Comparison of ENCODE assay signal across 8 cellular contexts in genomic region chr15:83436513-83437158, GRCh38. TPM values are rescaled to one million over a fixed set of nuclear protein-coding genes. Genes with fewer than 3 reads are reported as not detected.
A peak's percentile ranks its signal among the peaks of the same experiment; 100 is the strongest.
DNase-seq lines count a peak whose midpoint lies in the region; ATAC-seq, FAIRE-seq and TF ChIP-seq lines count a peak whose summit lies in the region.

No MANE protein-coding gene starts in this region.

- H3K27ac Mint-ChIP-seq in activated T-helper 1 cell treated with anti-CD3 and anti-CD28 coated beads, Interleukin-12 subunit alpha, Interleukin-12 subunit beta, Interleukin-2, Interleukin-4 antibody, amounts not matched to agents 30 ng/mL and 10 ng/mL and 1 ng/mL, durations not matched to agents 14 hours and 24 hours and 36 hours: no peak overlapping the region

- H3K9ac ChIP-seq in kidney (ENCODE audit: low read length in 2 of 2): no peak overlapping the region

- no peaks in the 10 kb centered on the region for H3K9me3 ChIP-seq in kidney (ENCODE audit: control insufficient read depth in 1 of 2, low read length in 2 of 2)

- TF ChIP-seq CTCF in WI38 (IDR thresholded peaks at IDR 0.05; ENCODE audit: low read depth, low read length): peak; percentile 15; the same call in 1 of the 2 replicates
- TF ChIP-seq CTCF in kidney (IDR thresholded peaks at IDR 0.05; ENCODE audit: borderline replicate concordance, extremely low read depth, insufficient read depth): peak; percentile 6

- H3K4me3 ChIP-seq in WI38 (ENCODE audit: low read depth, low read length) (no peak overlapping the region), kidney (ENCODE audit: low read length in 2 of 2) (no peak overlapping the region)

- H3K36me3 ChIP-seq in kidney (ENCODE audit: control insufficient read depth in 1 of 2, insufficient read depth in 2 of 2, low read length in 2 of 2): no peaks in the 10 kb centered on the region

- no peaks in the 10 kb centered on the region for H3K36me3 Mint-ChIP-seq in activated T-helper 1 cell treated with anti-CD3 and anti-CD28 coated beads, Interleukin-12 subunit alpha, Interleukin-12 subunit beta, Interleukin-2, Interleukin-4 antibody, amounts not matched to agents 30 ng/mL and 10 ng/mL and 1 ng/mL, durations not matched to agents 14 hours and 24 hours and 36 hours (ENCODE audit: low read depth)

- no peak for FAIRE-seq in HTR-8/SVneo (lab: Jason Lieb, UNC)
- FAIRE-seq in kidney (lab: Jason Lieb, UNC): no peak

- no peak overlapping the region for H3K4me3 Mint-ChIP-seq in activated T-helper 1 cell treated with anti-CD3 and anti-CD28 coated beads, Interleukin-12 subunit alpha, Interleukin-12 subunit beta, Interleukin-2, Interleukin-4 antibody, amounts not matched to agents 30 ng/mL and 10 ng/mL and 1 ng/mL, durations not matched to agents 14 hours and 24 hours and 36 hours

- DNase-seq in COLO829 (ENCODE audit: low spot score) (peak; percentile 14), HTR-8/SVneo (ENCODE audit: insufficient read length, low spot score) (peak; percentile 57), kidney (no peak), GM19240 (ENCODE audit: insufficient read length, low spot score) (no peak)
- DNase-seq in activated T-helper 1 cell treated with anti-CD3 and anti-CD28 coated beads, Interleukin-12 subunit alpha, Interleukin-12 subunit beta, Interleukin-2, Interleukin-4 antibody, amounts not matched to agents 30 ng/mL and 10 ng/mL and 1 ng/mL, durations not matched to agents 14 hours and 24 hours and 36 hours (ENCODE audit: low spot score): no peak
- no peak for DNase-seq in NK-92 treated with Interleukin-12 subunit alpha and Interleukin-12 subunit beta, amount 100 ng/mL, for 24 hours (lab: John Stamatoyannopoulos, UW)

- H3K27me3 Mint-ChIP-seq in activated T-helper 1 cell treated with anti-CD3 and anti-CD28 coated beads, Interleukin-12 subunit alpha, Interleukin-12 subunit beta, Interleukin-2, Interleukin-4 antibody, amounts not matched to agents 30 ng/mL and 10 ng/mL and 1 ng/mL, durations not matched to agents 14 hours and 24 hours and 36 hours (ENCODE audit: insufficient read depth): peaks cover 9% of the 10 kb centered on the region

- H3K4me1 ChIP-seq in kidney (ENCODE audit: control insufficient read depth in 1 of 2, insufficient read depth in 1 of 2, low read depth in 1 of 2, low read length in 2 of 2): no peaks in the 10 kb centered on the region

- no peak overlapping the region for H3K27ac ChIP-seq in kidney (ENCODE audit: low read depth in 2 of 2, low read length in 2 of 2)

- no peaks in the 10 kb centered on the region for H3K9me3 Mint-ChIP-seq in activated T-helper 1 cell treated with anti-CD3 and anti-CD28 coated beads, Interleukin-12 subunit alpha, Interleukin-12 subunit beta, Interleukin-2, Interleukin-4 antibody, amounts not matched to agents 30 ng/mL and 10 ng/mL and 1 ng/mL, durations not matched to agents 14 hours and 24 hours and 36 hours

- intact Hi-C loops in kidney (cut with DNase I): no loop called here
- intact Hi-C loops in activated T-helper 1 cell treated with anti-CD3 and anti-CD28 coated beads, Interleukin-12 subunit alpha, Interleukin-12 subunit beta, Interleukin-2, Interleukin-4 antibody, amounts not matched to agents 30 ng/mL and 10 ng/mL and 1 ng/mL, durations not matched to agents 14 hours and 24 hours and 36 hours (cut with micrococcal nuclease): no loop called here

- peaks cover 6% of the 10 kb centered on the region for H3K4me1 Mint-ChIP-seq in activated T-helper 1 cell treated with anti-CD3 and anti-CD28 coated beads, Interleukin-12 subunit alpha, Interleukin-12 subunit beta, Interleukin-2, Interleukin-4 antibody, amounts not matched to agents 30 ng/mL and 10 ng/mL and 1 ng/mL, durations not matched to agents 14 hours and 24 hours and 36 hours (ENCODE audit: low read depth)

- no peak for ATAC-seq in GM21825 (IDR thresholded peaks at IDR 0.05; ENCODE audit: unreplicated experiment)

RNA-seq across cellular contexts. Expression of gene SH3GL3, which starts 10.5 kb away (rescaled TPM):
- total RNA-seq in kidney: 0.47 TPM
- not detected for polyA plus RNA-seq in kidney (ENCODE audit: insufficient read depth, low read depth, low replicate concordance)
- not detected in 2 replicates for total RNA-seq in activated T-helper 1 cell treated with anti-CD3 and anti-CD28 coated beads, Interleukin-12 subunit alpha, Interleukin-12 subunit beta, Interleukin-2, Interleukin-4 antibody, amounts not matched to agents 30 ng/mL and 10 ng/mL and 1 ng/mL, durations not matched to agents 14 hours and 24 hours and 36 hours

Comparison
In these comparisons a context has a peak if more than half of its experiments do, and no peak if none do; other contexts are left out.
1. DNase-seq: peak in COLO829 (single experiment) and HTR-8/SVneo (single experiment); none in kidney (single experiment), activated T-helper 1 cell treated with anti-CD3 and anti-CD28 coated beads, Interleukin-12 subunit alpha, Interleukin-12 subunit beta, Interleukin-2, Interleukin-4 antibody, amounts not matched to agents 30 ng/mL and 10 ng/mL and 1 ng/mL, durations not matched to agents 14 hours and 24 hours and 36 hours (single experiment), NK-92 treated with Interleukin-12 subunit alpha and Interleukin-12 subunit beta, amount 100 ng/mL, for 24 hours (single experiment) and GM19240 (single experiment).